In genomic region chr12:109709401-109710278, GRCh38 we compare ENCODE assay signal across 16 cellular contexts. TPM values are rescaled to one million over a fixed set of nuclear protein-coding genes. Genes with fewer than 3 reads are reported as not detected.
DNase-seq lines count a peak whose midpoint lies in the region; TF ChIP-seq lines count a peak whose summit lies in the region.
"Had no signal": no experiment of that assay in that cellular context is flagged by ENCODE, and none has a peak within 500 bp of the region (broad histone marks: within the 10 kb centered on the region; RNA-seq: fewer than 3 reads in every experiment).

No MANE protein-coding gene starts in this region.

- DNase-seq in DMS53 (lab: John Stamatoyannopoulos, UW) (peak; percentile 28), DMS53 treated with DMSO at 0.1 percent for 48 hours (lab: John Stamatoyannopoulos, UW; ENCODE audit: unreplicated experiment) (no peak), NCI-H526 treated with DMSO at 0.1 percent for 48 hours (lab: John Stamatoyannopoulos, UW) (peak; percentile 45), head of caudate nucleus (peak in 23 of 42 donors; percentile 39 to 78 (median 63)), progenitor cell of endocrine pancreas (ENCODE audit: low spot score, unreplicated experiment) (no peak), GM13976 (ENCODE audit: low spot score) (no peak), immature natural killer cell (no peak), NCI-H1092 treated with DMSO at 0.1 percent for 48 hours (lab: John Stamatoyannopoulos, UW) (no peak)
- DNase-seq: COR-L47, DMS79, KBM-7, NCI-H1092, NCI-H1694, NCI-H345, NCI-H774, SHP77 had no signal

- H3K27me3 Mint-ChIP-seq in progenitor cell of endocrine pancreas (peaks cover 19% of the 10 kb centered on the region), immature natural killer cell (ENCODE audit: low read depth in 3 of 3) (peaks cover 3 to 15% (median 5%) of the 10 kb centered on the region in 3 donors)

- intact Hi-C loops in head of caudate nucleus (cut with DNase I): loop anchor here (10.0 kb wide), 1 partner anchor 115 kb away; no protein-coding TSS in a partner anchor

- H3K9me3 Mint-ChIP-seq in progenitor cell of endocrine pancreas (ENCODE audit: low read depth) (no peaks in the 10 kb centered on the region), immature natural killer cell (no peaks in the 10 kb centered on the region)

- H3K36me3 Mint-ChIP-seq in progenitor cell of endocrine pancreas (ENCODE audit: insufficient read depth): no peaks in the 10 kb centered on the region
- no peaks in the 10 kb centered on the region for H3K36me3 Mint-ChIP-seq in immature natural killer cell

- H3K27ac Mint-ChIP-seq in progenitor cell of endocrine pancreas (peak overlapping the region; percentile 50), immature natural killer cell (no peak overlapping the region)

- H3K4me1 Mint-ChIP-seq in progenitor cell of endocrine pancreas (ENCODE audit: low read depth) (peaks cover 29% of the 10 kb centered on the region), immature natural killer cell (no peaks in the 10 kb centered on the region)

- H3K4me3 Mint-ChIP-seq in progenitor cell of endocrine pancreas (ENCODE audit: low read depth) (no peak overlapping the region), immature natural killer cell (no peak overlapping the region)

- in situ Hi-C loops in GM13976 (cut with MboI; ENCODE audit: low sequenced_read_pairs, unreplicated experiment): no loop called here

- TF ChIP-seq CTCF in progenitor cell of endocrine pancreas (IDR thresholded peaks at IDR 0.05; ENCODE audit: unreplicated experiment) (no peak), GM13976 (IDR thresholded peaks at IDR 0.05; ENCODE audit: borderline replicate concordance, control extremely low read depth, extremely low read depth, insufficient read depth, missing control alignments) (no peak)

RNA-seq across cellular contexts. Expression of gene FAM222A, which starts 4.0 kb away (rescaled TPM):
- 11.6 and 12.7 TPM in 2 replicates for total RNA-seq in progenitor cell of endocrine pancreas
- under 1 TPM in 2 of 3 donors, not detected in 1; 0.20 to 0.49 TPM for polyA plus RNA-seq in immature natural killer cell

Comparison
In these comparisons a context has a peak if more than half of its experiments do, and no peak if none do; other contexts are left out.
1. DNase-seq: peak in DMS53 (single experiment), NCI-H526 treated with DMSO at 0.1 percent for 48 hours (single experiment) and head of caudate nucleus (23 of 42); none in DMS53 treated with DMSO at 0.1 percent for 48 hours (single experiment), progenitor cell of endocrine pancreas (single experiment), GM13976 (single experiment), immature natural killer cell (0 of 3) and NCI-H1092 treated with DMSO at 0.1 percent for 48 hours (single experiment).